18 cellular contexts compared by ENCODE assay signal in the genomic region with DNA sequence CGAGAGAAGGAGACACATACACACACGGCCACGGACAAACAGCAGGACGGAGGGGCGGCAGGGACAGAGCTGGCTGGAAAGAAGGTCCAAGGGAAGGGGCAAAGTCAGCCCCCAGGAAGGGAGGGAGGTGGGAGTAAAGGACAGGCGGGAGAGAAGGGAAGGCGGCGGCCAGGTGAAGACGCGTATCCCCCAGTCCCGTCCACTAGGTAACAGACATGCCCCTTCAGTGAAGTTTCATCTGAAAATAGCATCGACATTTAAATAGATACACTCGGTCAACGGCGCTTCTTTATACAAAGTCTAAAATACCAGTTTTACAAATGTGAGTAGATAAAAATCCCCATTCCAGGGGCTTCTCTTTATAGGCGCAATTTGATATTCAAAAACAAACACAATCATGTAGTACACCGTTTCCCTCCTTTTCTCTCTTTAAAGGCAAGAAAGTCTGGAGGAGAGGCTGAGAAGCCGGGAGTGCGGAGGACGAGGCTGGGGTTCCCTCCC. TPM values are rescaled to one million over a fixed set of nuclear protein-coding genes. Genes with fewer than 3 reads are reported as not detected.
DNase-seq lines count a peak whose midpoint lies in the region; ATAC-seq, FAIRE-seq and TF ChIP-seq lines count a peak whose summit lies in the region.
"Had no signal": no experiment of that assay in that cellular context is flagged by ENCODE, and none has a peak within 500 bp of the region (broad histone marks: within the 10 kb centered on the region; RNA-seq: fewer than 3 reads in every experiment).

No MANE protein-coding gene starts in this region.

- H3K36me3 Mint-ChIP-seq in activated T-cell treated with anti-CD3 and anti-CD28 coated beads, Interleukin-2, amount 50 U/mL, for 24 hours (ENCODE audit: low read depth): peaks cover 2% of the 10 kb centered on the region
- H3K36me3 Mint-ChIP-seq: stimulated activated memory B cell treated with anti-CD40 and anti-IgM and Interleukin-4, amounts not matched to agents 10 μg/mL and 1 μg/mL and 100 μg/mL, for 72 hours had no signal

- no TSS peak for BruUV-seq in GM12878 (replicated peaks; lab: Mats Ljungman, UMichigan)

- TF ChIP-seq POLR2A in GM12878 (IDR thresholded peaks at IDR 0.05; ENCODE audit: low read depth, low read length): no peak

- H2BK5ac ChIP-seq in mesenchymal stem cell (ENCODE audit: low read depth, low read length, poor library complexity, severe bottlenecking): no peak overlapping the region

- no peak overlapping the region for H3K27ac Mint-ChIP-seq in activated T-cell treated with anti-CD3 and anti-CD28 coated beads, Interleukin-2, amount 50 U/mL, for 24 hours
- H3K27ac Mint-ChIP-seq: activated naive CD8-positive, alpha-beta T cell treated with anti-CD3 and anti-CD28 coated beads, Interleukin-2, amount 50 U/mL, for 24 hours; stimulated activated memory B cell treated with anti-CD40 and anti-IgM and Interleukin-4, amounts not matched to agents 10 μg/mL and 1 μg/mL and 100 μg/mL, for 72 hours had no signal

- H3K9ac ChIP-seq in GM12878 (ENCODE audit: control insufficient read depth, insufficient read depth, low read length) (no peak overlapping the region), mesenchymal stem cell (ENCODE audit: low read length) (no peak overlapping the region)
- H3K9ac ChIP-seq: BLaER1 had no signal

- POLR2A ChIA-PET in GM12878 (lab: Charles Lee): no interaction called here

- intact Hi-C loops in heart right ventricle (cut with DNase I): loop anchor here in 5 of 10 donors (5.0 kb wide), 3 partner anchors 125 to 200 kb away; no protein-coding TSS in a partner anchor
- intact Hi-C loops in left cardiac atrium (cut with DNase I): loop anchor here (5.0 to 10.0 kb wide), 2 partner anchors 48 to 200 kb away; no protein-coding TSS in a partner anchor
- intact Hi-C loops in GM12878 (cut with micrococcal nuclease; ENCODE audit: unreplicated experiment): no loop called here
- intact Hi-C loops in upper lobe of right lung (cut with DNase I): no loop called here

- H3K79me1 ChIP-seq in mesenchymal stem cell (replicated peaks; ENCODE audit: low read length, poor library complexity, severe bottlenecking): peaks cover 11% of the 10 kb centered on the region

- H3K27me3 ChIP-seq in heart right ventricle (peaks cover 25 to 74% (median 67%) of the 10 kb centered on the region in 7 donors), GM12878 (replicated peaks in 1 of 2; ENCODE audit: control insufficient read depth in 2 of 2, insufficient read depth in 2 of 2, low read length in 1 of 2) (peaks cover 14 to 16% of the 10 kb centered on the region in 2 experiments; a peak in 3 of 4 replicates), mesenchymal stem cell (ENCODE audit: control insufficient read depth in 1 of 2, insufficient read depth in 1 of 2, low read length in 2 of 2) (peaks cover 50 to 56% of the 10 kb centered on the region in 2 experiments), upper lobe of right lung (peaks cover 62% of the 10 kb centered on the region)

- H3K79me2 ChIP-seq in GM12878 (ENCODE audit: control insufficient read depth, insufficient read depth, low read length): no peaks in the 10 kb centered on the region

- H3K4me3 Mint-ChIP-seq in activated T-cell treated with anti-CD3 and anti-CD28 coated beads, Interleukin-2, amount 50 U/mL, for 24 hours: no peak overlapping the region
- H3K4me3 Mint-ChIP-seq: activated naive CD8-positive, alpha-beta T cell treated with anti-CD3 and anti-CD28 coated beads, Interleukin-2, amount 50 U/mL, for 24 hours; stimulated activated memory B cell treated with anti-CD40 and anti-IgM and Interleukin-4, amounts not matched to agents 10 μg/mL and 1 μg/mL and 100 μg/mL, for 72 hours had no signal

- H3K23ac ChIP-seq in mesenchymal stem cell (ENCODE audit: low read length in 2 of 2): peak overlapping the region in 1 of 2 experiments; percentile 85

- H3K4me3 ChIP-seq in heart right ventricle (peak overlapping the region in 8 of 10 donors; percentile 10 to 43 (median 34)), GM12878 (no peak overlapping the region), mesenchymal stem cell (ENCODE audit: insufficient read depth in 1 of 2, low read depth in 1 of 2, low read length in 2 of 2) (no peak overlapping the region), upper lobe of right lung (peak overlapping the region; percentile 43)
- H3K4me3 ChIP-seq: BLaER1, ovary had no signal

- TF ChIP-seq CTCF in heart right ventricle (IDR thresholded peaks at IDR 0.05) (no peak), GM12878 (IDR thresholded peaks at IDR 0.05 in 2 of 3, conservative IDR thresholded peaks at IDR 0.05 in 1 of 3; ENCODE audit: control insufficient read depth in 2 of 3, extremely low read depth in 1 of 3, insufficient read depth in 1 of 3, low read depth in 3 of 3, low read length in 3 of 3) (no peak), upper lobe of right lung (IDR thresholded peaks at IDR 0.05) (no peak)

- H3K36me3 ChIP-seq in heart right ventricle: peaks cover 0 to 11% (median 0%) of the 10 kb centered on the region in 9 donors
- H3K36me3 ChIP-seq in GM12878 (ENCODE audit: control insufficient read depth in 2 of 2, insufficient read depth in 2 of 2, low read length in 1 of 2): peaks cover 2 to 3% of the 10 kb centered on the region in 2 experiments; a peak in 2 of 4 replicates
- peaks cover 0 to 19% of the 10 kb centered on the region in 2 experiments for H3K36me3 ChIP-seq in mesenchymal stem cell (ENCODE audit: control insufficient read depth in 1 of 2, insufficient read depth in 2 of 2, low read depth in 1 of 2, low read length in 2 of 2)
- H3K36me3 ChIP-seq in upper lobe of right lung: no peaks in the 10 kb centered on the region
- H3K36me3 ChIP-seq: ovary had no signal

- no peak overlapping the region for H3K4ac ChIP-seq in mesenchymal stem cell (ENCODE audit: low read depth in 1 of 2, low read length in 2 of 2)

- 8 to 13% methylated on average over 20 of the region's 20 CpGs for WGBS in heart right ventricle, 2 donors
- WGBS in GM12878 (ENCODE audit: insufficient coverage, insufficient replicate concordance, low lambda C conversion rate, missing lambda C conversion rate): 37% methylated on average over 15 of the region's 20 CpGs
- WGBS in mesenchymal stem cell: 5% methylated on average over 8 of the region's 20 CpGs

- H3K14ac ChIP-seq in mesenchymal stem cell (ENCODE audit: low read length in 2 of 2): peak overlapping the region in 1 of 2 experiments; percentile 77

- no peak overlapping the region for H2AK5ac ChIP-seq in mesenchymal stem cell (ENCODE audit: low read length, severe bottlenecking)

- DNase-seq in heart right ventricle (no peak), left cardiac atrium (no peak), GM12878 (ENCODE audit: low read depth, low spot score) (no peak), mesenchymal stem cell (no peak), upper lobe of right lung (no peak)
- no peak for DNase-seq in activated CD4-positive, CD25-positive, alpha-beta regulatory T cell treated with anti-CD3 and anti-CD28 coated beads, Interleukin-2, amount 50 U/mL, for 72 hours
- no peak for DNase-seq in activated T-cell treated with anti-CD3 and anti-CD28 coated beads, Interleukin-2, amount 50 U/mL, for 24 hours
- DNase-seq: activated naive CD8-positive, alpha-beta T cell treated with anti-CD3 and anti-CD28 coated beads, Interleukin-2, amount 50 U/mL, for 24 hours; dorsolateral prefrontal cortex; EL; NCI-H1092 treated with DMSO at 0.1 percent for 48 hours; stimulated activated CD4-positive, alpha-beta T cell treated with anti-CD3 and anti-CD28 coated beads, Interleukin-2, amount 100 ng/mL, for 48 hours had no signal

- no peak overlapping the region for H4K91ac ChIP-seq in mesenchymal stem cell (ENCODE audit: low read length)

- in situ Hi-C loops in GM12878 (cut with MboI): no loop called here

- H4K20me1 ChIP-seq in GM12878 (ENCODE audit: control insufficient read depth, insufficient read depth): no peaks in the 10 kb centered on the region

- CTCF ChIA-PET in GM12878 (lab: Yijun Ruan, JAX): no interaction called here

- peak overlapping the region; percentile 7 for H4K8ac ChIP-seq in mesenchymal stem cell (ENCODE audit: low read length)

- H3K18ac ChIP-seq in mesenchymal stem cell (ENCODE audit: low read depth in 1 of 2, low read length in 2 of 2): peak overlapping the region in 1 of 2 experiments; percentile 82

- no peaks in the 10 kb centered on the region for H3K9me3 Mint-ChIP-seq in activated T-cell treated with anti-CD3 and anti-CD28 coated beads, Interleukin-2, amount 50 U/mL, for 24 hours
- H3K9me3 Mint-ChIP-seq: activated naive CD8-positive, alpha-beta T cell treated with anti-CD3 and anti-CD28 coated beads, Interleukin-2, amount 50 U/mL, for 24 hours; stimulated activated memory B cell treated with anti-CD40 and anti-IgM and Interleukin-4, amounts not matched to agents 10 μg/mL and 1 μg/mL and 100 μg/mL, for 72 hours had no signal

- H3K4me1 Mint-ChIP-seq in activated T-cell treated with anti-CD3 and anti-CD28 coated beads, Interleukin-2, amount 50 U/mL, for 24 hours (ENCODE audit: low read depth): peaks cover 17% of the 10 kb centered on the region

- no peaks in the 10 kb centered on the region for H3K9me3 ChIP-seq in heart right ventricle
- no peaks in the 10 kb centered on the region for H3K9me3 ChIP-seq in GM12878 (replicated peaks; ENCODE audit: control insufficient read depth, insufficient read depth, low read length)
- no peaks in the 10 kb centered on the region for H3K9me3 ChIP-seq in mesenchymal stem cell (ENCODE audit: control insufficient read depth, low read length)
- H3K9me3 ChIP-seq in upper lobe of right lung: no peaks in the 10 kb centered on the region
- H3K9me3 ChIP-seq: BLaER1, left lung, ovary had no signal

- RAD21 ChIA-PET in GM12878 (lab: Charles Lee; ENCODE audit: unreplicated experiment): interaction anchor here (0.6 kb wide), 1 partner anchor 50 kb away, joined by 3 read pairs; no protein-coding TSS in a partner anchor

- FAIRE-seq in GM12878 (lab: Jason Lieb, UNC): no peak
- FAIRE-seq: HTR-8/SVneo had no signal

- H3K4me2 ChIP-seq in GM12878 (ENCODE audit: control insufficient read depth, insufficient read depth) (no peak overlapping the region), mesenchymal stem cell (ENCODE audit: low read length, poor library complexity, severe bottlenecking) (peak overlapping the region; percentile 99)
- H3K4me2 ChIP-seq: BLaER1 had no signal

- H2BK12ac ChIP-seq in mesenchymal stem cell (ENCODE audit: low read length in 2 of 2): peak overlapping the region in 1 of 2 experiments; percentile 97

- H3K4me1 ChIP-seq in heart right ventricle (peaks cover 17 to 57% (median 40%) of the 10 kb centered on the region in 9 donors), GM12878 (ENCODE audit: control insufficient read depth, insufficient read depth, low read length) (peaks cover 4% of the 10 kb centered on the region; the same call in 1 of the 2 replicates), mesenchymal stem cell (ENCODE audit: control insufficient read depth, insufficient read depth, low read depth, low read length) (peaks cover 40% of the 10 kb centered on the region), upper lobe of right lung (peaks cover 16% of the 10 kb centered on the region)

- no peak for TF ChIP-seq EP300 in GM12878 (IDR thresholded peaks at IDR 0.05; ENCODE audit: borderline replicate concordance in 1 of 2, control insufficient read depth in 1 of 2, low read depth in 2 of 2, low read length in 2 of 2)

- H2BK15ac ChIP-seq in mesenchymal stem cell (ENCODE audit: low read depth, poor library complexity, severe bottlenecking): no peak overlapping the region

- H2AFZ ChIP-seq in GM12878 (ENCODE audit: control insufficient read depth, low read depth, low read length): no peak overlapping the region
- no peak overlapping the region for H2AFZ ChIP-seq in mesenchymal stem cell (ENCODE audit: low read depth, low read length)

- peaks cover 51% of the 10 kb centered on the region for H3K27me3 Mint-ChIP-seq in activated T-cell treated with anti-CD3 and anti-CD28 coated beads, Interleukin-2, amount 50 U/mL, for 24 hours

- H2BK120ac ChIP-seq in mesenchymal stem cell (ENCODE audit: low read depth, low read length): no peak overlapping the region

- ATAC-seq in heart right ventricle (no peak), left cardiac atrium (no peak), GM12878 (no peak), upper lobe of right lung (no peak), GM18498 (IDR thresholded peaks at IDR 0.05; ENCODE audit: unreplicated experiment) (no peak)
- ATAC-seq: activated naive CD8-positive, alpha-beta T cell treated with anti-CD3 and anti-CD28 coated beads, Interleukin-2, amount 50 U/mL, for 24 hours; left lung; stimulated activated memory B cell treated with anti-CD40 and anti-IgM and Interleukin-4, amounts not matched to agents 10 μg/mL and 1 μg/mL and 100 μg/mL, for 72 hours had no signal

- H3K27ac ChIP-seq in heart right ventricle (no peak overlapping the region), GM12878 (ENCODE audit: control insufficient read depth, insufficient read depth) (no peak overlapping the region), mesenchymal stem cell (ENCODE audit: low read length, poor library complexity, severe bottlenecking) (no peak overlapping the region), upper lobe of right lung (no peak overlapping the region)
- H3K27ac ChIP-seq: BLaER1, dorsolateral prefrontal cortex, left lung, ovary had no signal

- no peak for TF ChIP-seq RAD21 in GM12878 (IDR thresholded peaks at IDR 0.05; ENCODE audit: insufficient read depth, low read depth, low read length)

- SMC1A ChIA-PET in GM12878 (lab: Charles Lee; ENCODE audit: uncharacterized antibody, unreplicated experiment): no interaction called here

RNA-seq across cellular contexts. Expression of a gene that starts 4.5 kb away (rescaled TPM):
- total RNA-seq in heart right ventricle (1 to 10 TPM; 4.3 to 9.3 (median 5.6) TPM), left cardiac atrium (1 to 10 TPM; 4.1 to 5.9 TPM), GM12878 (2014; rRNA removed) (1.6 and 1.9 TPM in 2 replicates), GM12878 (2014; rRNA removed; fragmentation: Illumina TruSeq; extraction: Trizol) (1.5 and 1.9 TPM in 2 replicates), GM12878 (2021) (6.3 and 6.7 TPM in 2 replicates), upper lobe of right lung (4.9 TPM)
- polyA plus RNA-seq in heart right ventricle (1 to 10 TPM; 2.2 to 4.1 TPM), GM12878 (2011; rRNA removed) (0.35 and 0.64 TPM in 2 replicates), GM12878 (2014; fragmentation: Illumina TruSeq; extraction: Trizol) (0.57 and 1.2 TPM in 2 replicates), GM12878 (2014; fragmentation: Nextera tagmentation; extraction: Ambion mirVana) (under 1 TPM; 0.03 to 0.16 TPM), GM12878 (2014; rRNA removed) (1.9 and 2.1 TPM in 2 replicates), GM12878 (2016; fragmentation: Nextera tagmentation; extraction: Ambion mirVana) (1 to 10 TPM; 2.1 to 3.4 TPM)
- 3.7 and 4.0 TPM in 2 replicates for total RNA-seq in GM12878 (2013; cell fraction: nucleolus; rRNA removed)
- 0.80 TPM for polyA plus RNA-seq in GM12878 (2011; ENCODE audit: low read depth)
- 1.4 and 1.6 TPM in 2 replicates for polyA plus RNA-seq in GM12878 (2011; cell fraction: cytosol; rRNA removed)
- polyA plus RNA-seq in GM12878 (2011; cell fraction: nucleus; rRNA removed): 2.8 and 6.6 TPM in 2 replicates
- 1.8 and 3.9 TPM in 2 replicates for polyA plus RNA-seq in GM12878 (2012)
- 0.59 and 0.67 TPM in 2 replicates for polyA minus RNA-seq in GM12878 (2011; rRNA and poly(A)+ RNA removed)
- polyA minus RNA-seq in GM12878 (2011; cell fraction: cytosol; rRNA and poly(A)+ RNA removed): 1.2 TPM in 2 replicates
- polyA minus RNA-seq in GM12878 (2011; cell fraction: nucleus; rRNA and poly(A)+ RNA removed): 0.48 and 0.86 TPM in 2 replicates
- polyA plus RNA-seq in mesenchymal stem cell (2013, experiment 1 of 2): 2.9 TPM
- 2.8 TPM for polyA plus RNA-seq in mesenchymal stem cell (2013, experiment 2 of 2)

RNA-seq across cellular contexts. Expression of a gene that starts 14.5 kb away (rescaled TPM):
- total RNA-seq in heart right ventricle (1 to 10 TPM; 1.5 to 3.9 (median 2.7) TPM), left cardiac atrium (1 to 10 TPM; 3.1 to 3.5 TPM), GM12878 (2014; rRNA removed) (4.1 and 5.9 TPM in 2 replicates), GM12878 (2014; rRNA removed; fragmentation: Illumina TruSeq; extraction: Trizol) (3.4 and 3.5 TPM in 2 replicates), GM12878 (2021) (7.5 and 8.5 TPM in 2 replicates), upper lobe of right lung (3.4 TPM)
- polyA plus RNA-seq in heart right ventricle (1 to 10 TPM; 2.9 to 7.1 TPM), GM12878 (2011; rRNA removed) (1.9 and 3.7 TPM in 2 replicates), GM12878 (2014; fragmentation: Illumina TruSeq; extraction: Trizol) (1.0 and 3.1 TPM in 2 replicates), GM12878 (2014; fragmentation: Nextera tagmentation; extraction: Ambion mirVana) (under 1 TPM; 0.35 to 0.44 TPM), GM12878 (2014; rRNA removed) (4.7 and 6.2 TPM in 2 replicates), GM12878 (2016; fragmentation: Nextera tagmentation; extraction: Ambion mirVana) (1 to 10 TPM; 5.8 to 6.5 TPM)
- total RNA-seq in GM12878 (2013; cell fraction: nucleolus; rRNA removed): 7.7 and 8.1 TPM in 2 replicates
- polyA plus RNA-seq in GM12878 (2011; ENCODE audit: low read depth): 0.35 TPM
- 5.0 and 6.4 TPM in 2 replicates for polyA plus RNA-seq in GM12878 (2011; cell fraction: cytosol; rRNA removed)
- 8.9 and 13.7 TPM in 2 replicates for polyA plus RNA-seq in GM12878 (2011; cell fraction: nucleus; rRNA removed)
- 1.1 and 1.8 TPM in 2 replicates for polyA plus RNA-seq in GM12878 (2012)
- 3.1 and 6.5 TPM in 2 replicates for polyA minus RNA-seq in GM12878 (2011; rRNA and poly(A)+ RNA removed)
- 2.8 and 2.9 TPM in 2 replicates for polyA minus RNA-seq in GM12878 (2011; cell fraction: cytosol; rRNA and poly(A)+ RNA removed)
- polyA minus RNA-seq in GM12878 (2011; cell fraction: nucleus; rRNA and poly(A)+ RNA removed): 3.7 and 7.4 TPM in 2 replicates
- polyA plus RNA-seq in mesenchymal stem cell (2013, experiment 1 of 2): 2.2 TPM
- polyA plus RNA-seq in mesenchymal stem cell (2013, experiment 2 of 2): 1.9 TPM

RNA-seq across cellular contexts. Expression of a gene that starts 46.8 kb away (rescaled TPM):
- total RNA-seq in heart right ventricle (10 to 100 TPM; 21.6 to 38.2 (median 26.4) TPM), left cardiac atrium (10 to 100 TPM; 17.9 to 24.2 TPM), GM12878 (2014; rRNA removed) (14.5 and 15.5 TPM in 2 replicates), GM12878 (2014; rRNA removed; fragmentation: Illumina TruSeq; extraction: Trizol) (4.3 and 4.6 TPM in 2 replicates), GM12878 (2021) (23.1 and 24.6 TPM in 2 replicates), upper lobe of right lung (20.2 TPM)
- polyA plus RNA-seq in heart right ventricle (1 to 10 TPM; 9.4 to 9.8 TPM), GM12878 (2011; rRNA removed) (9.1 and 11.3 TPM in 2 replicates), GM12878 (2014; fragmentation: Illumina TruSeq; extraction: Trizol) (1.7 and 4.2 TPM in 2 replicates), GM12878 (2014; fragmentation: Nextera tagmentation; extraction: Ambion mirVana) (1 to 10 TPM in 1 of 2 experiments, under 1 TPM in 1; 0.69 to 1.2 TPM), GM12878 (2014; rRNA removed) (19.6 and 20.4 TPM in 2 replicates), GM12878 (2016; fragmentation: Nextera tagmentation; extraction: Ambion mirVana) (1 to 10 TPM; 1.6 to 1.8 TPM)
- 12.4 and 13.3 TPM in 2 replicates for total RNA-seq in GM12878 (2013; cell fraction: nucleolus; rRNA removed)
- polyA plus RNA-seq in GM12878 (2011; ENCODE audit: low read depth): 3.0 TPM
- 10.8 and 17.6 TPM in 2 replicates for polyA plus RNA-seq in GM12878 (2011; cell fraction: cytosol; rRNA removed)
- 40.0 and 48.6 TPM in 2 replicates for polyA plus RNA-seq in GM12878 (2011; cell fraction: nucleus; rRNA removed)
- 12.7 and 18.0 TPM in 2 replicates for polyA plus RNA-seq in GM12878 (2012)
- polyA minus RNA-seq in GM12878 (2011; rRNA and poly(A)+ RNA removed): 5.6 and 15.7 TPM in 2 replicates
- polyA minus RNA-seq in GM12878 (2011; cell fraction: cytosol; rRNA and poly(A)+ RNA removed): 13.2 and 17.0 TPM in 2 replicates
- polyA minus RNA-seq in GM12878 (2011; cell fraction: nucleus; rRNA and poly(A)+ RNA removed): 11.6 and 17.4 TPM in 2 replicates
- polyA plus RNA-seq in mesenchymal stem cell (2013, experiment 1 of 2): 21.6 TPM
- 21.8 TPM for polyA plus RNA-seq in mesenchymal stem cell (2013, experiment 2 of 2)

Comparison
In these comparisons a context has a peak if more than half of its experiments do, and no peak if none do; other contexts are left out.
1. H3K4me3 ChIP-seq: peak in heart right ventricle (8 of 10) and upper lobe of right lung (single experiment); none in GM12878 (single experiment) and mesenchymal stem cell (0 of 2).
2. intact Hi-C loops: an anchor here in left cardiac atrium (5.0 to 10.0 kb wide); none called in GM12878 and upper lobe of right lung.